8 cellular contexts compared by ENCODE assay signal in genomic region chr19:50318438-50318837, GRCh38. TPM values are rescaled to one million over a fixed set of nuclear protein-coding genes. Genes with fewer than 3 reads are reported as not detected.
"Had no signal": no experiment of that assay in that cellular context is flagged by ENCODE, and none has a peak within 500 bp of the region (broad histone marks: within the 10 kb centered on the region; RNA-seq: fewer than 3 reads in every experiment).

No MANE protein-coding gene starts in this region.

- H2AFZ ChIP-seq: GM23338 had no signal

- H3K4me2 ChIP-seq: GM23338 had no signal

- DNase-seq: H9, HCEC 1CT, IMR-90, KBM-7 had no signal

- H3K4me3 ChIP-seq: GM23338 had no signal

- FAIRE-seq: H1, H54, HTR-8/SVneo had no signal

- ATAC-seq: GM23338 had no signal

RNA-seq across cellular contexts. Expression of gene KCNC3, which starts 10.7 kb away (rescaled TPM):
- total RNA-seq: IMR-90 had no signal

RNA-seq across cellular contexts. Expression of gene NAPSA, which starts 47.0 kb away (rescaled TPM):
- total RNA-seq: IMR-90 had no signal
